In genomic region chr12:124676725-124677462, GRCh38 we compare ENCODE assay signal across 15 cellular contexts.
A peak's percentile ranks its signal among the peaks of the same experiment; 100 is the strongest.
DNase-seq lines count a peak whose midpoint lies in the region; TF ChIP-seq lines count a peak whose summit lies in the region.
"Had no signal": no experiment of that assay in that cellular context is flagged by ENCODE, and none has a peak within 500 bp of the region (broad histone marks: within the 10 kb centered on the region; RNA-seq: fewer than 3 reads in every experiment).

No MANE protein-coding gene starts in this region.

- peak overlapping the region; percentile 79 for H3K4me3 Mint-ChIP-seq in HFFc6
- H3K4me3 Mint-ChIP-seq in brain = peak overlapping the region in 4 of 5 experiments; percentile 24 to 82 (median 75)
- no peak overlapping the region for H3K4me3 Mint-ChIP-seq in nephron progenitor cell
- H3K4me3 Mint-ChIP-seq: activated CD4-positive, alpha-beta memory T cell treated with anti-CD3 and anti-CD28 coated beads, Interleukin-2, amount 10 ng/mL, durations not matched to agents 7 days and 5 days; activated T-helper 1 cell treated with anti-CD3 and anti-CD28 coated beads, Interleukin-12 subunit alpha, Interleukin-12 subunit beta, Interleukin-2, Interleukin-4 antibody, amounts not matched to agents 30 ng/mL and 10 ng/mL and 1 ng/mL, durations not matched to agents 14 hours and 24 hours and 36 hours had no signal

- H3K36me3 Mint-ChIP-seq in HFFc6 (ENCODE audit: low read depth) (no peaks in the 10 kb centered on the region), brain (no peaks in the 10 kb centered on the region), nephron progenitor cell (ENCODE audit: low read depth) (no peaks in the 10 kb centered on the region)
- H3K36me3 Mint-ChIP-seq: stimulated activated memory B cell treated with anti-CD40 and anti-IgM and Interleukin-4, amounts not matched to agents 10 μg/mL and 1 μg/mL and 100 μg/mL, for 72 hours had no signal

- DNase-seq in HFFc6 = no peak
- no peak for DNase-seq in nephron progenitor cell
- no peak for DNase-seq in tibial artery
- no peak for DNase-seq in stimulated activated naive CD4-positive, alpha-beta T cell (lab: John Stamatoyannopoulos, UW)
- no peak for DNase-seq in GF-D8 (lab: John Stamatoyannopoulos, UW)
- no peak for DNase-seq in stimulated activated CD4-positive, alpha-beta T cell treated with anti-CD3 and anti-CD28 coated beads, Interleukin-4, amount 100 ng/mL, for 1 hour
- DNase-seq: activated CD4-positive, alpha-beta memory T cell treated with anti-CD3 and anti-CD28 coated beads, Interleukin-2, amount 10 ng/mL, durations not matched to agents 7 days and 5 days; amniotic stem cell; mammary epithelial cell; OCI-M1; small intestine had no signal

- peaks cover 39% of the 10 kb centered on the region for H3K4me1 Mint-ChIP-seq in HFFc6 (ENCODE audit: low read depth)
- H3K4me1 Mint-ChIP-seq in brain = peaks cover 62% of the 10 kb centered on the region
- H3K4me1 Mint-ChIP-seq in nephron progenitor cell = peaks cover 55% of the 10 kb centered on the region

- H3K36me3 ChIP-seq in tibial artery = no peaks in the 10 kb centered on the region

- intact Hi-C loops in tibial artery (cut with DNase I; ENCODE audit: low total_unique reads) = no loop called here

- H3K27me3 ChIP-seq in tibial artery = no peaks in the 10 kb centered on the region

- TF ChIP-seq CTCF in HFFc6 (IDR thresholded peaks at IDR 0.05) = no peak
- TF ChIP-seq CTCF in brain (conservative IDR thresholded peaks at IDR 0.05) = no peak
- TF ChIP-seq CTCF in nephron progenitor cell (IDR thresholded peaks at IDR 0.05) = no peak
- no peak for TF ChIP-seq CTCF in tibial artery (IDR thresholded peaks at IDR 0.05)

- no peak overlapping the region for H3K4me3 ChIP-seq in tibial artery

- peaks cover 0 to 59% (median 42%) of the 10 kb centered on the region in 4 donors for H3K4me1 ChIP-seq in tibial artery

- H3K9me3 Mint-ChIP-seq in HFFc6 (no peaks in the 10 kb centered on the region), brain (peaks cover 0 to 16% (median 3%) of the 10 kb centered on the region in 5 experiments), nephron progenitor cell (no peaks in the 10 kb centered on the region)
- H3K9me3 Mint-ChIP-seq: activated T-helper 1 cell treated with anti-CD3 and anti-CD28 coated beads, Interleukin-12 subunit alpha, Interleukin-12 subunit beta, Interleukin-2, Interleukin-4 antibody, amounts not matched to agents 30 ng/mL and 10 ng/mL and 1 ng/mL, durations not matched to agents 14 hours and 24 hours and 36 hours; stimulated activated memory B cell treated with anti-CD40 and anti-IgM and Interleukin-4, amounts not matched to agents 10 μg/mL and 1 μg/mL and 100 μg/mL, for 72 hours had no signal

- H3K27ac ChIP-seq in tibial artery = peak overlapping the region; percentile 72 to 74
- H3K27ac ChIP-seq: HL-60 had no signal

- no peak overlapping the region for H3K27ac Mint-ChIP-seq in HFFc6
- peak overlapping the region; percentile 77 to 98 (median 94) for H3K27ac Mint-ChIP-seq in brain
- H3K27ac Mint-ChIP-seq in nephron progenitor cell = peak overlapping the region; percentile 73
- H3K27ac Mint-ChIP-seq: activated CD4-positive, alpha-beta memory T cell treated with anti-CD3 and anti-CD28 coated beads, Interleukin-2, amount 10 ng/mL, durations not matched to agents 7 days and 5 days; activated T-helper 1 cell treated with anti-CD3 and anti-CD28 coated beads, Interleukin-12 subunit alpha, Interleukin-12 subunit beta, Interleukin-2, Interleukin-4 antibody, amounts not matched to agents 30 ng/mL and 10 ng/mL and 1 ng/mL, durations not matched to agents 14 hours and 24 hours and 36 hours; stimulated activated memory B cell treated with anti-CD40 and anti-IgM and Interleukin-4, amounts not matched to agents 10 μg/mL and 1 μg/mL and 100 μg/mL, for 72 hours had no signal

- H3K9me3 ChIP-seq in tibial artery = no peaks in the 10 kb centered on the region

- H3K27me3 Mint-ChIP-seq in HFFc6 (ENCODE audit: insufficient read depth) (peaks cover 2% of the 10 kb centered on the region), brain (peaks cover 13% of the 10 kb centered on the region), nephron progenitor cell (ENCODE audit: low read depth, poor library complexity) (peaks cover 40% of the 10 kb centered on the region)
- H3K27me3 Mint-ChIP-seq: activated CD4-positive, alpha-beta memory T cell treated with anti-CD3 and anti-CD28 coated beads, Interleukin-2, amount 10 ng/mL, durations not matched to agents 7 days and 5 days had no signal
